In the genomic region with DNA sequence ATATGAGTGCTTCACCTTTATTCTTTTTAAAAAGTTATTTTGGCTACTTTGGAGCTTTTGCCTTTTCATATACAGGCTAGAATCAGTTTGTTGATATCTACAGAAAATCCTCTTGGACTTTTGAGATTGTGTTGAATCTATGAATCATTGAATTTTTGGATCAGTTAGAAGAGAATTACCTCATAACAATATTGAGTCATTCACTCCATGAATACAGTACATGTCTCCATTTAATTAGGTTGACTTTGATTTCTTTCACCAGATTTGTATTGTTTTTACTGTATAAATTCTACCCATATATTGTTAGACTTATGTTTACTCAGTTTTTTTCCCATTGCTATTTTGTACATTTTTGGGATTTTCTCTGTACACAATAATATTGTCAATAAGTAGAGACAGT, we compare ENCODE assay signal across 11 cellular contexts. TPM values are rescaled to one million over a fixed set of nuclear protein-coding genes. Genes with fewer than 3 reads are reported as not detected.
DNase-seq lines count a peak whose midpoint lies in the region; ATAC-seq and TF ChIP-seq lines count a peak whose summit lies in the region.
"Had no signal": no experiment of that assay in that cellular context is flagged by ENCODE, and none has a peak within 500 bp of the region (broad histone marks: within the 10 kb centered on the region; RNA-seq: fewer than 3 reads in every experiment).

No MANE protein-coding gene starts in this region.

- H3K79me2 ChIP-seq in GM23248 (ENCODE audit: insufficient read depth) = peaks cover 100% of the 10 kb centered on the region

- no peak overlapping the region for H3K27ac Mint-ChIP-seq in endodermal cell
- H3K27ac Mint-ChIP-seq: activated CD8-positive, alpha-beta T cell treated with anti-CD3 and anti-CD28 coated beads for 36 hours; activated naive CD8-positive, alpha-beta T cell treated with anti-CD3 and anti-CD28 coated beads for 36 hours had no signal

- in situ Hi-C loops in GM23248 (cut with MboI) = no loop called here

- H3K4me3 Mint-ChIP-seq in endodermal cell = no peak overlapping the region
- H3K4me3 Mint-ChIP-seq: activated CD8-positive, alpha-beta T cell treated with anti-CD3 and anti-CD28 coated beads for 36 hours; activated naive CD8-positive, alpha-beta T cell treated with anti-CD3 and anti-CD28 coated beads for 36 hours had no signal

- H3K9ac ChIP-seq in GM23248 = no peak overlapping the region
- H3K9ac ChIP-seq in skeletal muscle satellite cell (ENCODE audit: low read depth, low read length) = no peak overlapping the region
- no peak overlapping the region for H3K9ac ChIP-seq in endodermal cell (ENCODE audit: extremely low read depth, low read length, poor library complexity, severe bottlenecking)

- H3K9me3 ChIP-seq in GM23248 (ENCODE audit: low read depth) (no peaks in the 10 kb centered on the region), skeletal muscle satellite cell (replicated peaks; ENCODE audit: low read length) (no peaks in the 10 kb centered on the region), endodermal cell (ENCODE audit: control insufficient read depth, low read length) (no peaks in the 10 kb centered on the region)

- no peak for ATAC-seq in HG03139 (IDR thresholded peaks at IDR 0.05; ENCODE audit: unreplicated experiment)
- ATAC-seq: activated CD8-positive, alpha-beta T cell treated with anti-CD3 and anti-CD28 coated beads for 36 hours had no signal

- 0 out of 2 replicates have a peak, but pooled peaks cover 8% of the 10 kb centered on the region for H3K36me3 ChIP-seq in GM23248 (ENCODE audit: low read depth)
- peaks cover 10% of the 10 kb centered on the region for H3K36me3 ChIP-seq in skeletal muscle satellite cell (ENCODE audit: insufficient read depth, low read length)
- peaks cover 26% of the 10 kb centered on the region for H3K36me3 ChIP-seq in endodermal cell (ENCODE audit: control insufficient read depth, insufficient read depth, low read length)

- POLR2A ChIA-PET in RWPE1 (lab: Yijun Ruan, JAX; ENCODE audit: low non-redundant PET) = no interaction called here

- no peaks in the 10 kb centered on the region for H3K9me3 Mint-ChIP-seq in endodermal cell
- H3K9me3 Mint-ChIP-seq: activated CD8-positive, alpha-beta T cell treated with anti-CD3 and anti-CD28 coated beads for 36 hours; activated naive CD8-positive, alpha-beta T cell treated with anti-CD3 and anti-CD28 coated beads for 36 hours had no signal

- CTCF ChIA-PET in RWPE1 (lab: Yijun Ruan, JAX) = interaction anchor here (1.0 kb wide), 1 partner anchor 487 kb away, joined by 7 read pairs; no protein-coding TSS in a partner anchor

- H3K36me3 Mint-ChIP-seq in endodermal cell (ENCODE audit: low read depth) = peaks cover 19% of the 10 kb centered on the region

- H3K27me3 Mint-ChIP-seq in endodermal cell (ENCODE audit: insufficient read depth) = no peaks in the 10 kb centered on the region
- H3K27me3 Mint-ChIP-seq: activated CD8-positive, alpha-beta T cell treated with anti-CD3 and anti-CD28 coated beads for 36 hours; activated naive CD8-positive, alpha-beta T cell treated with anti-CD3 and anti-CD28 coated beads for 36 hours had no signal

- no peak overlapping the region for H2AFZ ChIP-seq in GM23248

- H3K4me1 ChIP-seq in GM23248 (ENCODE audit: insufficient read depth) (peaks cover 20% of the 10 kb centered on the region), skeletal muscle satellite cell (ENCODE audit: control insufficient read depth, insufficient read depth, low read length) (peaks cover 24% of the 10 kb centered on the region), endodermal cell (ENCODE audit: control insufficient read depth, insufficient read depth, low read length) (no peaks in the 10 kb centered on the region)

- peaks cover 13% of the 10 kb centered on the region for H3K4me1 Mint-ChIP-seq in endodermal cell

- H3K4me2 ChIP-seq in GM23248 (ENCODE audit: unreplicated experiment) (peak overlapping the region; percentile 63), skeletal muscle satellite cell (ENCODE audit: low read length) (peak overlapping the region; percentile 40)

- H3K4me3 ChIP-seq in GM23248 (no peak overlapping the region), skeletal muscle satellite cell (ENCODE audit: low read length) (no peak overlapping the region), endodermal cell (ENCODE audit: low read length) (no peak overlapping the region)

- H3K27ac ChIP-seq in GM23248 (peak overlapping the region; percentile 46), RWPE1 (no peak overlapping the region), endodermal cell (ENCODE audit: low read depth, low read length) (no peak overlapping the region)

- TF ChIP-seq CTCF in RWPE1 (conservative IDR thresholded peaks at IDR 0.05; ENCODE audit: low read depth) = no peak
- TF ChIP-seq CTCF in endodermal cell (conservative IDR thresholded peaks at IDR 0.05) = no peak

- H3F3A ChIP-seq in GM23248 (ENCODE audit: insufficient read depth) = peaks cover 28% of the 10 kb centered on the region

- H3K9me2 ChIP-seq in GM23248 (ENCODE audit: insufficient read depth) = no peaks in the 10 kb centered on the region

- H4K20me1 ChIP-seq in GM23248 (ENCODE audit: insufficient read depth) = peaks cover 33% of the 10 kb centered on the region

- no peaks in the 10 kb centered on the region for H3K27me3 ChIP-seq in GM23248 (replicated peaks; ENCODE audit: insufficient read depth)
- H3K27me3 ChIP-seq in skeletal muscle satellite cell (ENCODE audit: control insufficient read depth, insufficient read depth, low read length) = no peaks in the 10 kb centered on the region
- no peaks in the 10 kb centered on the region for H3K27me3 ChIP-seq in endodermal cell (ENCODE audit: control insufficient read depth, insufficient read depth, low read length, poor library complexity, severe bottlenecking)

- DNase-seq in GM23248 = peak; percentile 80
- peak; percentile 45 for DNase-seq in RWPE1 (ENCODE audit: low spot score)
- DNase-seq in fibroblast of gingiva (ENCODE audit: low read depth) = peak; percentile 24
- no peak for DNase-seq in endodermal cell
- no peak for DNase-seq in NCI-H1048 (lab: John Stamatoyannopoulos, UW)
- DNase-seq: activated CD8-positive, alpha-beta T cell treated with anti-CD3 and anti-CD28 coated beads for 36 hours; activated naive CD8-positive, alpha-beta T cell treated with anti-CD3 and anti-CD28 coated beads for 36 hours; KBM-7; substantia nigra had no signal

RNA-seq across cellular contexts. Expression of a gene that starts 54.4 kb away (rescaled TPM):
- total RNA-seq in GM23248 (2014; rRNA removed; shearing (Covaris generic)) = 48.4 and 49.9 TPM in 2 replicates
- polyA plus RNA-seq in GM23248 (2016; fragmentation: Nextera tagmentation; extraction: Ambion mirVana) = 7.1 and 7.6 TPM in 2 replicates
- 38.3 and 38.7 TPM in 2 replicates for total RNA-seq in skeletal muscle satellite cell (2012; rRNA removed)
- total RNA-seq in endodermal cell = 100 to 1,000 TPM in 1 of 2 donors, 10 to 100 TPM in 1; 95.9 to 102 TPM
- polyA plus RNA-seq in endodermal cell (2013, experiment 1 of 2) = 33.4 TPM
- polyA plus RNA-seq in endodermal cell (2013, experiment 2 of 2) = 36.4 TPM

Comparison
In these comparisons a context has a peak if more than half of its experiments do, and no peak if none do; other contexts are left out.
1. DNase-seq: peak in GM23248 (single experiment), RWPE1 (single experiment) and fibroblast of gingiva (single experiment); none in endodermal cell (single experiment) and NCI-H1048 (single experiment).